1 cellular context compared by ENCODE assay signal in the genomic region with DNA sequence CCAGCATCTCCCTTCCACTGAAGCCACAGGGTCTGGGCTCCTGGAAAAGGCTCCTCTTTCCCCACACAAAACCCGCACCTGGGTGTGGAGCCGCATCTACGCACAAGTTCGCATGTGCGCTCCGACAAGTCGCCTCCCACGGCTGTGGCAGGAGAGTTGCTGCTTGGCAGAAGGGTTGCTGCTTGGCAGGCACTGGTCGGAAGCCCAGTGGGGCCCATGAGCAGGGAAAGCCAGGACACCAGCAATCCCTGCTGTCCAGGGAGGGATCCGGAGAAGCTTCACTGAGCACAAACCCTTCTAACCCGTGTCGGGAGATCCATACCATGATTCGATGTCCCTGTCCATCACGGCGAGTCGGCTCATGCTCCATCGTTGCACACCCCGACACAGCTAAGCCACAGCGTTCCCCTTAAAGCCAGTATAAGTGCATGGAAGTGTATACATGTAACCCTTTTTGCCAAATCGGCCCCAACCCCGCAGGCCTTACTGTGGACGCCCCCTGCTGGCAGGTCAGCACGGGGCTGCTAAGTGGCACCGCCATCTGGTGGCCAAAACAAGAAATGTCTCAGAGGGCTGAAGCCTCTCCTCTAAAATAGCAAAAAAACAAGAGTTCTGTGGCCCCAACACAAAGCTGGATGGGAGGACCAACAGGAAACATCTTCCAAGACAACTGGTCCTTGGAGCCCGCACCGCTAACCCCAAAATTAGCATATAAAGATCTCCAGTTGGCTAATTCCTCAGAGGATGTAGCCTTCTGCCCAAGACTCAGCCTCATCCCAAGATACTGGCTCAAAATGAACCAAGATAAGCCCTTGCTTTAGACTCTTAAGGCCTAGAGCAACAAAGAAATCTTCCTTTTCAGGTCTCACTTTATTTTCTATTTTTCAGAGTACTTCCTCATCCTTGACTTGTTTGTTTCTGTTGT.
A peak's percentile ranks its signal among the peaks of the same experiment; 100 is the strongest.
TF ChIP-seq lines count a peak whose summit lies in the region.

No MANE protein-coding gene starts in this region.

TF ChIP-seq in SK-N-SH, 30 proteins besides CTCF, POLR2A, EP300 and RAD21 (continued from another document):
- TF ChIP-seq NRF1 (IDR thresholded peaks at IDR 0.05; ENCODE audit: low read depth, low read length) (peak; percentile 34), GABPA (IDR thresholded peaks at IDR 0.05; ENCODE audit: low read depth) (no peak), FOSL2 (IDR thresholded peaks at IDR 0.05; ENCODE audit: borderline replicate concordance, low read depth) (no peak), RCOR1 (IDR thresholded peaks at IDR 0.05; ENCODE audit: low read length) (peak; percentile 60), RXRA (IDR thresholded peaks at IDR 0.05; ENCODE audit: borderline replicate concordance, low read depth) (no peak), EZH2phosphoT487 (IDR thresholded peaks at IDR 0.05; ENCODE audit: borderline replicate concordance, low read depth) (no peak), TAF1 (IDR thresholded peaks at IDR 0.05; ENCODE audit: borderline replicate concordance, low read depth, low read length) (0 out of 2 replicates have a peak, but pooled peaks have one; percentile 15), ELF1 (IDR thresholded peaks at IDR 0.05) (no peak), MEF2A (IDR thresholded peaks at IDR 0.05; ENCODE audit: borderline replicate concordance, low read depth) (no peak), SMC3 (IDR thresholded peaks at IDR 0.05; ENCODE audit: low read depth, low read length) (peak; percentile 100), MXI1 (IDR thresholded peaks at IDR 0.05; ENCODE audit: low read depth, low read length) (no peak)
- TF ChIP-seq, protein P1, sequence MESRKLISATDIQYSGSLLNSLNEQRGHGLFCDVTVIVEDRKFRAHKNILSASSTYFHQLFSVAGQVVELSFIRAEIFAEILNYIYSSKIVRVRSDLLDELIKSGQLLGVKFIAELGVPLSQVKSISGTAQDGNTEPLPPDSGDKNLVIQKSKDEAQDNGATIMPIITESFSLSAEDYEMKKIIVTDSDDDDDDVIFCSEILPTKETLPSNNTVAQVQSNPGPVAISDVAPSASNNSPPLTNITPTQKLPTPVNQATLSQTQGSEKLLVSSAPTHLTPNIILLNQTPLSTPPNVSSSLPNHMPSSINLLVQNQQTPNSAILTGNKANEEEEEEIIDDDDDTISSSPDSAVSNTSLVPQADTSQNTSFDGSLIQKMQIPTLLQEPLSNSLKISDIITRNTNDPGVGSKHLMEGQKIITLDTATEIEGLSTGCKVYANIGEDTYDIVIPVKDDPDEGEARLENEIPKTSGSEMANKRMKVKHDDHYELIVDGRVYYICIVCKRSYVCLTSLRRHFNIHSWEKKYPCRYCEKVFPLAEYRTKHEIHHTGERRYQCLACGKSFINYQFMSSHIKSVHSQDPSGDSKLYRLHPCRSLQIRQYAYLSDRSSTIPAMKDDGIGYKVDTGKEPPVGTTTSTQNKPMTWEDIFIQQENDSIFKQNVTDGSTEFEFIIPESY (IDR thresholded peaks at IDR 0.05; ENCODE audit: borderline replicate concordance, low read depth) = no peak
- TF ChIP-seq, protein P2, sequence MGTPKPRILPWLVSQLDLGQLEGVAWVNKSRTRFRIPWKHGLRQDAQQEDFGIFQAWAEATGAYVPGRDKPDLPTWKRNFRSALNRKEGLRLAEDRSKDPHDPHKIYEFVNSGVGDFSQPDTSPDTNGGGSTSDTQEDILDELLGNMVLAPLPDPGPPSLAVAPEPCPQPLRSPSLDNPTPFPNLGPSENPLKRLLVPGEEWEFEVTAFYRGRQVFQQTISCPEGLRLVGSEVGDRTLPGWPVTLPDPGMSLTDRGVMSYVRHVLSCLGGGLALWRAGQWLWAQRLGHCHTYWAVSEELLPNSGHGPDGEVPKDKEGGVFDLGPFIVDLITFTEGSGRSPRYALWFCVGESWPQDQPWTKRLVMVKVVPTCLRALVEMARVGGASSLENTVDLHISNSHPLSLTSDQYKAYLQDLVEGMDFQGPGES (IDR thresholded peaks at IDR 0.05; ENCODE audit: low read depth, low read length) = no peak
- TF ChIP-seq, protein P3, sequence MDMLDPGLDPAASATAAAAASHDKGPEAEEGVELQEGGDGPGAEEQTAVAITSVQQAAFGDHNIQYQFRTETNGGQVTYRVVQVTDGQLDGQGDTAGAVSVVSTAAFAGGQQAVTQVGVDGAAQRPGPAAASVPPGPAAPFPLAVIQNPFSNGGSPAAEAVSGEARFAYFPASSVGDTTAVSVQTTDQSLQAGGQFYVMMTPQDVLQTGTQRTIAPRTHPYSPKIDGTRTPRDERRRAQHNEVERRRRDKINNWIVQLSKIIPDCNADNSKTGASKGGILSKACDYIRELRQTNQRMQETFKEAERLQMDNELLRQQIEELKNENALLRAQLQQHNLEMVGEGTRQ (IDR thresholded peaks at IDR 0.05; ENCODE audit: borderline replicate concordance, low read depth, low read length) = no peak
- TF ChIP-seq, protein P4, sequence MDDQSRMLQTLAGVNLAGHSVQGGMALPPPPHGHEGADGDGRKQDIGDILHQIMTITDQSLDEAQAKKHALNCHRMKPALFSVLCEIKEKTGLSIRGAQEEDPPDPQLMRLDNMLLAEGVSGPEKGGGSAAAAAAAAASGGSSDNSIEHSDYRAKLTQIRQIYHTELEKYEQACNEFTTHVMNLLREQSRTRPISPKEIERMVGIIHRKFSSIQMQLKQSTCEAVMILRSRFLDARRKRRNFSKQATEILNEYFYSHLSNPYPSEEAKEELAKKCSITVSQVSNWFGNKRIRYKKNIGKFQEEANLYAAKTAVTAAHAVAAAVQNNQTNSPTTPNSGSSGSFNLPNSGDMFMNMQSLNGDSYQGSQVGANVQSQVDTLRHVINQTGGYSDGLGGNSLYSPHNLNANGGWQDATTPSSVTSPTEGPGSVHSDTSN (IDR thresholded peaks at IDR 0.05) = no peak
